In the genomic region with DNA sequence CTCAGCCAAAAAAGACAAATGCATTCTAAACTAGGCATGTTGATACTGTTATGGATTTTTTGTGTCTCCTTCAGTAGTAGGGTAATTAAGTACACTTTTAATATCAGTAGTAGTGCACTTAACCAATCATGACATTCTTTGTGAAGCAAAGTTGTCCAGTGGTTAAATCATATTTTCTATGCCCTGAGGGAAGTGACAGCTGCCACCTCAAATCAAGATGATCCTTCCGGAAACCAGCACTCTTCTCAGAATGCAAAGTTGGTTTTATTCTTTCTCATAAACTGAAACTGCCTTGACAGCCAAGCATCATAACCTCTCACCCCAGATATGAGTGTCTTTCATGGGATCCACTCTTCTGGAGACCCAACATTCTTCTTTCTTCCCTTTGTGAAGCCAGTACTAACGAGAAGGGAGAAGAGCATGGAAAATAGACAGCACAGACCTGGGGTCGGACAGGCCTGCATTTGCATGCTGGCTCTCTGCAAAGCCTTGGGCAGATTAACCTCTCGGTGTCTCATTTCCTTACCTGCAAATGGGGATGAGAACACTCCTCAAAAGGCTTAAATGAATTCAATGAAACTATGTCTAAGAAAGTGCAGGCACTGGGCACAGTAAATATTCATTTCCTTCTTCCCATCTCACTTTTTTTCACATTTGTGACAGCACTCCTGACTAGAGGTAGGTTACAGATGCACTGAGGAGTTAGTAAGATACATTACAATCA, we compare ENCODE assay signal across 8 cellular contexts. TPM values are rescaled to one million over a fixed set of nuclear protein-coding genes. Genes with fewer than 3 reads are reported as not detected.
A peak's percentile ranks its signal among the peaks of the same experiment; 100 is the strongest.
DNase-seq lines count a peak whose midpoint lies in the region; ATAC-seq and TF ChIP-seq lines count a peak whose summit lies in the region.

No MANE protein-coding gene starts in this region.

- peaks cover 2% of the 10 kb centered on the region for H3K4me1 ChIP-seq in right cardiac atrium (ENCODE audit: control insufficient read depth, insufficient read depth, low read length)

- no peaks in the 10 kb centered on the region for H3K9me3 ChIP-seq in right cardiac atrium (ENCODE audit: control insufficient read depth, low read length)

- H3K27ac ChIP-seq in right cardiac atrium (ENCODE audit: low read length): no peak overlapping the region

- WGBS in right cardiac atrium: 78% methylated on average over 4 of the region's 4 CpGs

- H3K4me3 ChIP-seq in right cardiac atrium (ENCODE audit: low read length): no peak overlapping the region

- ATAC-seq in GM18498 (IDR thresholded peaks at IDR 0.05; ENCODE audit: unreplicated experiment) (peak; percentile 88), GM21423 (IDR thresholded peaks at IDR 0.05; ENCODE audit: unreplicated experiment) (peak; percentile 77), HG03521 (IDR thresholded peaks at IDR 0.05; ENCODE audit: unreplicated experiment) (peak; percentile 63), esophagus mucosa (peak; percentile 28), right cardiac atrium (no peak)

- no peak for TF ChIP-seq POLR2A in erythroblast (IDR thresholded peaks at IDR 0.05; ENCODE audit: low read length)

- no peak for DNase-seq in erythroblast (lab: John Stamatoyannopoulos, UW)
- DNase-seq in NCI-H524 (lab: John Stamatoyannopoulos, UW): no peak
- no peak for DNase-seq in NCI-H1694 (lab: John Stamatoyannopoulos, UW)
- no peak for DNase-seq in right cardiac atrium

- H3K27me3 ChIP-seq in right cardiac atrium (ENCODE audit: control insufficient read depth, insufficient read depth): no peaks in the 10 kb centered on the region

- intact Hi-C loops in right cardiac atrium (cut with DNase I): no loop called here

RNA-seq across cellular contexts. Expression of a gene that starts 13.2 kb away (rescaled TPM):
- total RNA-seq in esophagus mucosa (34.7 TPM), right cardiac atrium (10 to 100 TPM; 20.7 to 34.1 (median 21.3) TPM)
- polyA plus RNA-seq in right cardiac atrium: 9.3 TPM

RNA-seq across cellular contexts. Expression of a gene that starts 13.3 kb away (rescaled TPM):
- total RNA-seq in esophagus mucosa (1.4 TPM), right cardiac atrium (1 to 10 TPM in 3 of 4 donors, under 1 TPM in 1; 0.82 to 2.1 (median 1.5) TPM)
- 0.34 TPM for polyA plus RNA-seq in right cardiac atrium

Comparison
In these comparisons a context has a peak if more than half of its experiments do, and no peak if none do; other contexts are left out.
1. ATAC-seq: peak in GM18498 (single experiment), GM21423 (single experiment), HG03521 (single experiment) and esophagus mucosa (single experiment); none in right cardiac atrium (0 of 2).